Comparison of ENCODE assay signal across 13 cellular contexts in the genomic region with DNA sequence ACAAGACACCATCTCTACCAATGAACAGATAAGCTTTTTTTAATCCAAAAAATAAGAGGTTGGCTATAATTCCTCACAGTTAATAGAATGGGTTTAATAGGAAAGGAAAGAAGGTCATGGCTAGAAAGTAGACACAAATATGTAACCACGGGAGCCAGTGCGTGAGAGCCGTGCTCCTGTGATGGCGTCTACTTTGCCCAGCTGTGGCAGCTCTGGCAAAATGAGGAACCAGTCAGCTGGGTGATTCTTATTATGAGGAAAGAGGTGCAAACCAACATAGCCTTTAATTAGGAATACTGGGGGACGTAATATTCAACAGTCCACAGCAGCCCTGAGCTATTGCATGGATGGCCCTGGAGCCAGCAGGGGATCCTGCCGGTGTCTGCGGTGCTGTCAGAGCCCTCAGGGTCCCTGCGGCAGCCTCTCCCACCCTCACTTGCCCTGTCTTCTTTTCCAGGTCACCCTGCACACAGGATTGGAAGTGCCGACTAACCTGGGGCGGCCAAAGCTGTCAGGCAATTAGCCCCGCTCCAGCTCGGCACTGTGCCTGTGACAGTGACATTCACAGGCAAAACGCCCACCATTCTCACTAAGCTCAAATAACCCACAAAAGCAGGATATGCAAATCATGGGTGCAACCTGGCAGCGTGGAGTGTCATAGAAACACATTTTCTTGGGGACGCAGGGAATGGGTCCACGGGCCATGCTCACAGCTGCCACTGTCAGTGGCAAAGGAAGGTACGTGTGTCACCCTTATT. TPM values are rescaled to one million over a fixed set of nuclear protein-coding genes. Genes with fewer than 3 reads are reported as not detected.
A peak's percentile ranks its signal among the peaks of the same experiment; 100 is the strongest.
DNase-seq lines count a peak whose midpoint lies in the region; ATAC-seq and TF ChIP-seq lines count a peak whose summit lies in the region.
"Had no signal": no experiment of that assay in that cellular context is flagged by ENCODE, and none has a peak within 500 bp of the region (broad histone marks: within the 10 kb centered on the region; RNA-seq: fewer than 3 reads in every experiment).

No MANE protein-coding gene starts in this region.

- H3K4me1 Mint-ChIP-seq in CD8-positive, alpha-beta T cell (ENCODE audit: low read depth), result peaks cover 28% of the 10 kb centered on the region
- H3K4me1 Mint-ChIP-seq in IgD-negative memory B cell, result peaks cover 24 to 29% (median 29%) of the 10 kb centered on the region in 3 donors
- H3K4me1 Mint-ChIP-seq in activated T-helper 1 cell treated with anti-CD3 and anti-CD28 coated beads, Interleukin-12 subunit alpha, Interleukin-12 subunit beta, Interleukin-2, Interleukin-4 antibody, amounts not matched to agents 30 ng/mL and 10 ng/mL and 1 ng/mL, durations not matched to agents 14 hours and 24 hours and 36 hours (ENCODE audit: low read depth), result peaks cover 9% of the 10 kb centered on the region

- no peaks in the 10 kb centered on the region for H3K9me3 Mint-ChIP-seq in CD8-positive, alpha-beta T cell
- H3K9me3 Mint-ChIP-seq in IgD-negative memory B cell, result no peaks in the 10 kb centered on the region
- H3K9me3 Mint-ChIP-seq in activated T-helper 1 cell treated with anti-CD3 and anti-CD28 coated beads, Interleukin-12 subunit alpha, Interleukin-12 subunit beta, Interleukin-2, Interleukin-4 antibody, amounts not matched to agents 30 ng/mL and 10 ng/mL and 1 ng/mL, durations not matched to agents 14 hours and 24 hours and 36 hours, result no peaks in the 10 kb centered on the region
- H3K9me3 Mint-ChIP-seq: H9 had no signal

- CTCF ChIA-PET in CD8-positive, alpha-beta T cell (lab: Charles Lee), result interaction anchor here (1.0 kb wide), 2 partner anchors 8 to 298 kb away, joined by 3 read pairs; no protein-coding TSS in a partner anchor

- no peaks in the 10 kb centered on the region for H3K36me3 ChIP-seq in CD8-positive, alpha-beta T cell (ENCODE audit: insufficient read depth, low read length)
- H3K36me3 ChIP-seq in testis (ENCODE audit: low read depth, missing control alignments), result no peaks in the 10 kb centered on the region
- H3K36me3 ChIP-seq: adrenal gland had no signal

- peak overlapping the region; percentile 49 for H3K27ac Mint-ChIP-seq in CD8-positive, alpha-beta T cell
- H3K27ac Mint-ChIP-seq in IgD-negative memory B cell, result peak overlapping the region; percentile 26 to 84 (median 68)
- no peak overlapping the region for H3K27ac Mint-ChIP-seq in activated T-helper 1 cell treated with anti-CD3 and anti-CD28 coated beads, Interleukin-12 subunit alpha, Interleukin-12 subunit beta, Interleukin-2, Interleukin-4 antibody, amounts not matched to agents 30 ng/mL and 10 ng/mL and 1 ng/mL, durations not matched to agents 14 hours and 24 hours and 36 hours
- H3K27ac Mint-ChIP-seq: H9 had no signal

- intact Hi-C loops in CD8-positive, alpha-beta T cell (cut with DNase I, micrococcal nuclease), result loop anchor here (5.0 to 10.0 kb wide), 3 partner anchors 120 to 418 kb away; partner anchors contain the start of genes ARV1 (in 1 of the 2) and TTC13 (in 1 of the 2)
- intact Hi-C loops in activated T-helper 1 cell treated with anti-CD3 and anti-CD28 coated beads, Interleukin-12 subunit alpha, Interleukin-12 subunit beta, Interleukin-2, Interleukin-4 antibody, amounts not matched to agents 30 ng/mL and 10 ng/mL and 1 ng/mL, durations not matched to agents 14 hours and 24 hours and 36 hours (cut with micrococcal nuclease), result loop anchor here (5.0 kb wide), 1 partner anchor 173 kb away; the partner anchor contains the start of gene FAM89A
- intact Hi-C loops in testis (cut with DNase I; ENCODE audit: low total_unique reads), result loop anchor here (5.0 kb wide), 1 partner anchor 298 kb away; no protein-coding TSS in a partner anchor

- H3K27ac ChIP-seq in CD8-positive, alpha-beta T cell (ENCODE audit: low read depth, low read length), result no peak overlapping the region
- no peak overlapping the region for H3K27ac ChIP-seq in testis
- H3K27ac ChIP-seq: adrenal gland had no signal

- POLR2A ChIA-PET in CD8-positive, alpha-beta T cell (lab: Charles Lee), result no interaction called here

- H3K4me3 Mint-ChIP-seq in CD8-positive, alpha-beta T cell, result peak overlapping the region; percentile 58
- peak overlapping the region; percentile 66 to 92 (median 84) for H3K4me3 Mint-ChIP-seq in IgD-negative memory B cell
- H3K4me3 Mint-ChIP-seq in activated T-helper 1 cell treated with anti-CD3 and anti-CD28 coated beads, Interleukin-12 subunit alpha, Interleukin-12 subunit beta, Interleukin-2, Interleukin-4 antibody, amounts not matched to agents 30 ng/mL and 10 ng/mL and 1 ng/mL, durations not matched to agents 14 hours and 24 hours and 36 hours, result no peak overlapping the region
- H3K4me3 Mint-ChIP-seq: H9 had no signal

- H3K36me3 Mint-ChIP-seq in CD8-positive, alpha-beta T cell, result no peaks in the 10 kb centered on the region
- H3K36me3 Mint-ChIP-seq in IgD-negative memory B cell, result no peaks in the 10 kb centered on the region
- H3K36me3 Mint-ChIP-seq in activated T-helper 1 cell treated with anti-CD3 and anti-CD28 coated beads, Interleukin-12 subunit alpha, Interleukin-12 subunit beta, Interleukin-2, Interleukin-4 antibody, amounts not matched to agents 30 ng/mL and 10 ng/mL and 1 ng/mL, durations not matched to agents 14 hours and 24 hours and 36 hours (ENCODE audit: low read depth), result no peaks in the 10 kb centered on the region

- H3K4me3 ChIP-seq in CD8-positive, alpha-beta T cell (ENCODE audit: low read depth, low read length), result no peak overlapping the region
- no peak overlapping the region for H3K4me3 ChIP-seq in testis
- H3K4me3 ChIP-seq: adrenal gland, K562 had no signal

- no peaks in the 10 kb centered on the region for H3K27me3 ChIP-seq in CD8-positive, alpha-beta T cell (ENCODE audit: insufficient read depth, low read length)
- H3K27me3 ChIP-seq in testis, result no peaks in the 10 kb centered on the region
- H3K27me3 ChIP-seq: adrenal gland had no signal

- no peak for DNase-seq in CD8-positive, alpha-beta T cell
- DNase-seq in cerebellum (ENCODE audit: low spot score) (peak; percentile 42), ACHN (no peak), testis (no peak), AG08396 (ENCODE audit: low spot score) (no peak)
- DNase-seq in activated T-helper 1 cell treated with anti-CD3 and anti-CD28 coated beads, Interleukin-12 subunit alpha, Interleukin-12 subunit beta, Interleukin-2, Interleukin-4 antibody, amounts not matched to agents 30 ng/mL and 10 ng/mL and 1 ng/mL, durations not matched to agents 14 hours and 24 hours and 36 hours (ENCODE audit: low spot score), result no peak
- DNase-seq: adrenal gland; AML-193; H9; stimulated activated CD4-positive, alpha-beta T cell treated with anti-CD3 and anti-CD28 coated beads, Interleukin-15, amount 100 ng/mL, for 24 hours had no signal

- H3K4me1 ChIP-seq in CD8-positive, alpha-beta T cell (ENCODE audit: insufficient read depth, low read length), result peaks cover 19% of the 10 kb centered on the region
- peaks cover 4% of the 10 kb centered on the region for H3K4me1 ChIP-seq in testis
- H3K4me1 ChIP-seq: adrenal gland had no signal

- no peak for TF ChIP-seq CTCF in CD8-positive, alpha-beta T cell (IDR thresholded peaks at IDR 0.05)
- TF ChIP-seq CTCF in testis (IDR thresholded peaks at IDR 0.05), result no peak

- WGBS in testis, 2 donors, result 81 to 83% methylated on average over 17 of the region's 17 CpGs

- ATAC-seq in CD8-positive, alpha-beta T cell, result no peak
- ATAC-seq in GM19035 (IDR thresholded peaks at IDR 0.05; ENCODE audit: unreplicated experiment), result peak; percentile 36
- ATAC-seq: K562 had no signal

- no peaks in the 10 kb centered on the region for H3K27me3 Mint-ChIP-seq in CD8-positive, alpha-beta T cell (ENCODE audit: low read depth)
- H3K27me3 Mint-ChIP-seq in IgD-negative memory B cell, result no peaks in the 10 kb centered on the region
- H3K27me3 Mint-ChIP-seq in activated T-helper 1 cell treated with anti-CD3 and anti-CD28 coated beads, Interleukin-12 subunit alpha, Interleukin-12 subunit beta, Interleukin-2, Interleukin-4 antibody, amounts not matched to agents 30 ng/mL and 10 ng/mL and 1 ng/mL, durations not matched to agents 14 hours and 24 hours and 36 hours (ENCODE audit: insufficient read depth), result peaks cover 9% of the 10 kb centered on the region

- no peak for TF ChIP-seq POLR2A in testis (IDR thresholded peaks at IDR 0.05)

- in situ Hi-C loops in ACHN (cut with HindIII; ENCODE audit: low pct_ligation_motif_present, low pct_unique_long_range_greater_than_20kb, low sequenced_read_pairs), result loop anchor here (25.0 kb wide), 1 partner anchor 303 kb away; no protein-coding TSS in a partner anchor

- no peaks in the 10 kb centered on the region for H3K9me3 ChIP-seq in CD8-positive, alpha-beta T cell (ENCODE audit: low read length)
- no peaks in the 10 kb centered on the region for H3K9me3 ChIP-seq in testis
- H3K9me3 ChIP-seq: adrenal gland had no signal

RNA-seq across cellular contexts. Expression of gene GNPAT, which starts 25.9 kb away (rescaled TPM):
- total RNA-seq in CD8-positive, alpha-beta T cell, result 10 to 100 TPM; 10.4 to 11.0 TPM
- polyA plus RNA-seq in IgD-negative memory B cell (40.1 TPM), testis (ENCODE audit: insufficient read depth, low read depth, low replicate concordance) (71.9 TPM)
- total RNA-seq in cerebellum (43.5 TPM), testis (10 to 100 TPM; 35.0 to 43.5 TPM)
- total RNA-seq in activated T-helper 1 cell treated with anti-CD3 and anti-CD28 coated beads, Interleukin-12 subunit alpha, Interleukin-12 subunit beta, Interleukin-2, Interleukin-4 antibody, amounts not matched to agents 30 ng/mL and 10 ng/mL and 1 ng/mL, durations not matched to agents 14 hours and 24 hours and 36 hours, result 41.7 and 43.1 TPM in 2 replicates

RNA-seq across cellular contexts. Expression of gene TRIM67, which starts 53.2 kb away (rescaled TPM):
- not detected for total RNA-seq in CD8-positive, alpha-beta T cell
- polyA plus RNA-seq in IgD-negative memory B cell (not detected), testis (ENCODE audit: insufficient read depth, low read depth, low replicate concordance) (0.26 TPM)
- total RNA-seq in cerebellum (29.4 TPM), testis (under 1 TPM; 0.19 to 0.24 TPM)
- not detected in 2 replicates for total RNA-seq in activated T-helper 1 cell treated with anti-CD3 and anti-CD28 coated beads, Interleukin-12 subunit alpha, Interleukin-12 subunit beta, Interleukin-2, Interleukin-4 antibody, amounts not matched to agents 30 ng/mL and 10 ng/mL and 1 ng/mL, durations not matched to agents 14 hours and 24 hours and 36 hours
- total RNA-seq: H9 had no signal

Comparison
In these comparisons a context has a peak if more than half of its experiments do, and no peak if none do; other contexts are left out.
1. RNA of gene TRIM67, which starts 53.2 kb away (total RNA-seq): 29.4 TPM in cerebellum (single experiment); 0.19 to 0.24 TPM in testis, not detected in activated T-helper 1 cell treated with anti-CD3 and anti-CD28 coated beads, Interleukin-12 subunit alpha, Interleukin-12 subunit beta, Interleukin-2, Interleukin-4 antibody, amounts not matched to agents 30 ng/mL and 10 ng/mL and 1 ng/mL, durations not matched to agents 14 hours and 24 hours and 36 hours and not detected in CD8-positive, alpha-beta T cell; every median in the first group is over 10 times any median in the second.